In the genomic region with DNA sequence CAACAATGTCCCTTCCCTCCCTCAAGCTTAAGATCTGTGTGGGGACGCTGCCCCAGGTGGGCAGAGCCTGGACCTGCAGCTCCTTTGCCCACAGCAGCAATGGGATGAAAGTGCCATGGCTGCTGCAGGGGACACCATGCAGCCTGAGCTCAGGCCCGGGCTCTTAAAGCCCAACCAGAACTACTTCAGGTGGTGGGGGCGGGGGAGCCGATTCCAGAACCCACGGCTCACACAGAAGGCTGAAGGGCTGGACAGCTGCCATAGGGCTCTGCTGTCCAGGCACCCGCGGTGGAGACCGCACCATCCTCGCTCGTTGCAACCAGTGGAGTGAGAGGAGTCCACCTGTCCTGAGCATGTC, we compare ENCODE assay signal across 9 cellular contexts. TPM values are rescaled to one million over a fixed set of nuclear protein-coding genes. Genes with fewer than 3 reads are reported as not detected.
A peak's percentile ranks its signal among the peaks of the same experiment; 100 is the strongest.
DNase-seq lines count a peak whose midpoint lies in the region; ATAC-seq and TF ChIP-seq lines count a peak whose summit lies in the region.
"Had no signal": no experiment of that assay in that cellular context is flagged by ENCODE, and none has a peak within 500 bp of the region (broad histone marks: within the 10 kb centered on the region; RNA-seq: fewer than 3 reads in every experiment).

No MANE protein-coding gene starts in this region.

- H3K36me3 ChIP-seq in ascending aorta: peaks cover 48 to 51% of the 10 kb centered on the region in 2 donors

- H3K27ac ChIP-seq in foreskin keratinocyte (no peak overlapping the region), ascending aorta (no peak overlapping the region)

- ATAC-seq in foreskin keratinocyte: peak; percentile 34

- TF ChIP-seq CTCF in GM12874 (IDR thresholded peaks at IDR 0.05; ENCODE audit: insufficient read depth, low read depth, low read length) (peak; percentile 29; the same call in 1 of the 2 replicates), foreskin keratinocyte (conservative IDR thresholded peaks at IDR 0.05) (peak; percentile 43), ascending aorta (IDR thresholded peaks at IDR 0.05) (no peak)

- H3K9me3 ChIP-seq in ascending aorta: no peaks in the 10 kb centered on the region

- peaks cover 16% of the 10 kb centered on the region for H3K36me3 Mint-ChIP-seq in activated CD4-positive, alpha-beta memory T cell treated with anti-CD3 and anti-CD28 coated beads, Interleukin-2, amount 10 ng/mL, durations not matched to agents 7 days and 5 days (ENCODE audit: low read depth)

- no peak overlapping the region for H3K4me3 Mint-ChIP-seq in activated CD4-positive, alpha-beta memory T cell treated with anti-CD3 and anti-CD28 coated beads, Interleukin-2, amount 10 ng/mL, durations not matched to agents 7 days and 5 days

- no peak overlapping the region for H3K4me3 ChIP-seq in ascending aorta

- POLR2A ChIA-PET in activated CD4-positive, alpha-beta memory T cell treated with anti-CD3 and anti-CD28 coated beads, Interleukin-2, amount 10 ng/mL, durations not matched to agents 7 days and 5 days (lab: Charles Lee): no interaction called here

- CTCF ChIA-PET in activated CD4-positive, alpha-beta memory T cell treated with anti-CD3 and anti-CD28 coated beads, Interleukin-2, amount 10 ng/mL, durations not matched to agents 7 days and 5 days (lab: Charles Lee): interaction anchor here (0.6 kb wide), 1 partner anchor 176 kb away, joined by 3 read pairs; no protein-coding TSS in a partner anchor

- DNase-seq in A172 (ENCODE audit: low spot score): peak; percentile 38
- DNase-seq in RPMI8226: peak; percentile 20
- no peak for DNase-seq in foreskin keratinocyte
- DNase-seq in stimulated activated CD4-positive, alpha-beta T cell treated with anti-CD3 and anti-CD28 coated beads, Interleukin-4, amount 100 ng/mL, for 4 hours: no peak
- no peak for DNase-seq in ascending aorta (ENCODE audit: low spot score in 2 of 2)
- DNase-seq in kidney glomerular epithelial cell (lab: John Stamatoyannopoulos, UW): no peak
- DNase-seq in activated CD4-positive, alpha-beta memory T cell treated with anti-CD3 and anti-CD28 coated beads, Interleukin-2, amount 10 ng/mL, durations not matched to agents 7 days and 5 days: no peak
- DNase-seq: activated gamma-delta T cell treated with Interleukin-2 at 50 U/mL for 16 hours had no signal

- H3K27me3 Mint-ChIP-seq in activated CD4-positive, alpha-beta memory T cell treated with anti-CD3 and anti-CD28 coated beads, Interleukin-2, amount 10 ng/mL, durations not matched to agents 7 days and 5 days: no peaks in the 10 kb centered on the region

- no peaks in the 10 kb centered on the region for H3K4me1 Mint-ChIP-seq in activated CD4-positive, alpha-beta memory T cell treated with anti-CD3 and anti-CD28 coated beads, Interleukin-2, amount 10 ng/mL, durations not matched to agents 7 days and 5 days

- H3K27me3 ChIP-seq in foreskin keratinocyte (no peaks in the 10 kb centered on the region), ascending aorta (no peaks in the 10 kb centered on the region)

- no peak overlapping the region for H3K27ac Mint-ChIP-seq in activated CD4-positive, alpha-beta memory T cell treated with anti-CD3 and anti-CD28 coated beads, Interleukin-2, amount 10 ng/mL, durations not matched to agents 7 days and 5 days

- intact Hi-C loops in ascending aorta (cut with DNase I): no loop called here

- no peaks in the 10 kb centered on the region for H3K4me1 ChIP-seq in foreskin keratinocyte
- H3K4me1 ChIP-seq in ascending aorta: no peaks in the 10 kb centered on the region

- H3K9me3 Mint-ChIP-seq in activated CD4-positive, alpha-beta memory T cell treated with anti-CD3 and anti-CD28 coated beads, Interleukin-2, amount 10 ng/mL, durations not matched to agents 7 days and 5 days: no peaks in the 10 kb centered on the region

RNA-seq across cellular contexts. Expression of a gene that starts 12.5 kb away (rescaled TPM):
- total RNA-seq in A172 (2014; rRNA removed; shearing (Covaris generic)): 54.5 and 66.7 TPM in 2 replicates
- total RNA-seq in foreskin keratinocyte (63.7 and 66.4 TPM in 2 replicates), ascending aorta (69.4 TPM)
- 51.9 and 52.6 TPM in 2 replicates for polyA plus RNA-seq in foreskin keratinocyte
- total RNA-seq in activated CD4-positive, alpha-beta memory T cell treated with anti-CD3 and anti-CD28 coated beads, Interleukin-2, amount 10 ng/mL, durations not matched to agents 7 days and 5 days: 10 to 100 TPM; 38.2 to 39.2 TPM

RNA-seq across cellular contexts. Expression of a gene that starts 27.5 kb away (rescaled TPM):
- total RNA-seq in A172 (2014; rRNA removed; shearing (Covaris generic)): 27.8 and 29.4 TPM in 2 replicates
- total RNA-seq in foreskin keratinocyte (45.2 and 45.5 TPM in 2 replicates), ascending aorta (118 TPM)
- polyA plus RNA-seq in foreskin keratinocyte: 37.2 and 40.2 TPM in 2 replicates
- total RNA-seq in activated CD4-positive, alpha-beta memory T cell treated with anti-CD3 and anti-CD28 coated beads, Interleukin-2, amount 10 ng/mL, durations not matched to agents 7 days and 5 days: 10 to 100 TPM; 50.5 to 51.1 TPM

RNA-seq across cellular contexts. Expression of a gene that starts 55.5 kb away (rescaled TPM):
- total RNA-seq in A172 (2014; rRNA removed; shearing (Covaris generic)): 195 and 210 TPM in 2 replicates
- total RNA-seq in foreskin keratinocyte (77.6 and 85.3 TPM in 2 replicates), ascending aorta (252 TPM)
- 119 and 135 TPM in 2 replicates for polyA plus RNA-seq in foreskin keratinocyte
- 1 to 10 TPM; 4.4 to 4.5 TPM for total RNA-seq in activated CD4-positive, alpha-beta memory T cell treated with anti-CD3 and anti-CD28 coated beads, Interleukin-2, amount 10 ng/mL, durations not matched to agents 7 days and 5 days

RNA-seq across cellular contexts. Expression of a gene that starts 55.8 kb away (rescaled TPM):
- 132 and 157 TPM in 2 replicates for total RNA-seq in A172 (2014; rRNA removed; shearing (Covaris generic))
- total RNA-seq in foreskin keratinocyte (160 and 213 TPM in 2 replicates), ascending aorta (141 TPM)
- polyA plus RNA-seq in foreskin keratinocyte: 460 and 473 TPM in 2 replicates
- total RNA-seq in activated CD4-positive, alpha-beta memory T cell treated with anti-CD3 and anti-CD28 coated beads, Interleukin-2, amount 10 ng/mL, durations not matched to agents 7 days and 5 days: 10 to 100 TPM; 59.3 to 61.5 TPM

Comparison
In these comparisons a context has a peak if more than half of its experiments do, and no peak if none do; other contexts are left out.
1. DNase-seq: peak in A172 (single experiment) and RPMI8226 (single experiment); none in foreskin keratinocyte (0 of 2), stimulated activated CD4-positive, alpha-beta T cell treated with anti-CD3 and anti-CD28 coated beads, Interleukin-4, amount 100 ng/mL, for 4 hours (0 of 2), ascending aorta (0 of 2), kidney glomerular epithelial cell (single experiment) and activated CD4-positive, alpha-beta memory T cell treated with anti-CD3 and anti-CD28 coated beads, Interleukin-2, amount 10 ng/mL, durations not matched to agents 7 days and 5 days (single experiment).
2. CTCF ChIP-seq: peak in GM12874 (single experiment) and foreskin keratinocyte (single experiment); none in ascending aorta (0 of 3).
3. RNA of a gene that starts 55.5 kb away (total RNA-seq): 252 TPM in ascending aorta (single experiment), 195 to 210 TPM in A172 and 77.6 to 85.3 TPM in foreskin keratinocyte; 4.4 to 4.5 TPM in activated CD4-positive, alpha-beta memory T cell treated with anti-CD3 and anti-CD28 coated beads, Interleukin-2, amount 10 ng/mL, durations not matched to agents 7 days and 5 days; every median in the first group is over 10 times any median in the second.